ENCODE assay signal across 7 cellular contexts in the genomic region with DNA sequence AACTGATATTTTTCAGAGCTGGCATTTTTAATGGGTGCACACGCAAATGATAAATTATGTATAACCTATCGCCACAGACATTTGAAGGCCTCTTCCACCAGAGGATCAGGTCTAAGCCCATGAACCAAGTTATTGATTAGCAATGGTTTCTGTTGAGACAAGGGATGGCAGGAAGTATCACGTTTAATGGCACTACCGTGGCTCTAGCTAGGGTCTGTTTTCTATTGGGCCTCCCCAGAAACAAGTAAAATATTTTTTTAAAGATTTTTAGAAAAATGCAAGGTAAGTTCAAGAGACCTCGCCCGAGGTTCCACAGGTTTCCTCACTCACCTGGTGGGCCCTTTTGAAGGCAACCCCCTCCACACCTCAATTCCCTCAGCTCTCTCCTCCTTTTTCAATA. TPM values are rescaled to one million over a fixed set of nuclear protein-coding genes. Genes with fewer than 3 reads are reported as not detected.
DNase-seq lines count a peak whose midpoint lies in the region; ATAC-seq, FAIRE-seq and TF ChIP-seq lines count a peak whose summit lies in the region.

No MANE protein-coding gene starts in this region.

- H3K9me3 ChIP-seq in uterus, result no peaks in the 10 kb centered on the region

- H3K4me1 ChIP-seq in uterus, result no peaks in the 10 kb centered on the region

- no peaks in the 10 kb centered on the region for H3K9me3 Mint-ChIP-seq in activated naive CD8-positive, alpha-beta T cell treated with anti-CD3 and anti-CD28 coated beads, Interleukin-2, amount 10 ng/mL, durations not matched to agents 7 days and 5 days

- TF ChIP-seq POLR2A in lower leg skin (IDR thresholded peaks at IDR 0.05), result no peak
- TF ChIP-seq POLR2A in uterus (IDR thresholded peaks at IDR 0.05), result no peak

- FAIRE-seq in RCC 7860 (lab: Jason Lieb, UNC), result no peak

- TF ChIP-seq CTCF in lower leg skin (IDR thresholded peaks at IDR 0.05) (no peak), uterus (IDR thresholded peaks at IDR 0.05) (no peak)

- H3K27me3 Mint-ChIP-seq in activated naive CD8-positive, alpha-beta T cell treated with anti-CD3 and anti-CD28 coated beads, Interleukin-2, amount 10 ng/mL, durations not matched to agents 7 days and 5 days, result no peaks in the 10 kb centered on the region

- DNase-seq in activated naive CD8-positive, alpha-beta T cell treated with anti-CD3 and anti-CD28 coated beads, Interleukin-2, amount 10 ng/mL, durations not matched to agents 7 days and 5 days, result no peak
- DNase-seq in lower leg skin (ENCODE audit: low spot score in 2 of 2) (no peak), uterus (no peak), RCC 7860 (ENCODE audit: low spot score) (no peak)

- H3K4me3 Mint-ChIP-seq in activated naive CD8-positive, alpha-beta T cell treated with anti-CD3 and anti-CD28 coated beads, Interleukin-2, amount 10 ng/mL, durations not matched to agents 7 days and 5 days, result peak overlapping the region; percentile 94

- H3K27me3 ChIP-seq in uterus, result no peaks in the 10 kb centered on the region

- POLR2A ChIA-PET in activated naive CD8-positive, alpha-beta T cell treated with anti-CD3 and anti-CD28 coated beads, Interleukin-2, amount 10 ng/mL, durations not matched to agents 7 days and 5 days (lab: Charles Lee), result interaction anchor here (2.3 kb wide), 1 partner anchor 51 kb away, joined by 7 read pairs; the partner anchor contains the start of gene NFU1

- H3K27ac ChIP-seq in uterus, result peak overlapping the region; percentile 86 to 87

- WGBS in lower leg skin, 2 donors, result 4 to 5% methylated on average over 6 of the region's 6 CpGs

- intact Hi-C loops in lower leg skin (cut with DNase I; ENCODE audit: low total_unique reads) (no loop called here), uterus (cut with DNase I; ENCODE audit: low total_unique reads) (no loop called here)

- H3K36me3 ChIP-seq in uterus, result no peaks in the 10 kb centered on the region

- peaks cover 5% of the 10 kb centered on the region for H3K36me3 Mint-ChIP-seq in activated naive CD8-positive, alpha-beta T cell treated with anti-CD3 and anti-CD28 coated beads, Interleukin-2, amount 10 ng/mL, durations not matched to agents 7 days and 5 days

- H3K4me1 Mint-ChIP-seq in activated naive CD8-positive, alpha-beta T cell treated with anti-CD3 and anti-CD28 coated beads, Interleukin-2, amount 10 ng/mL, durations not matched to agents 7 days and 5 days, result peaks cover 29% of the 10 kb centered on the region

- ATAC-seq in GM18502 (IDR thresholded peaks at IDR 0.05; ENCODE audit: poor library complexity, unreplicated experiment) (peak; percentile 2), HG03342 (IDR thresholded peaks at IDR 0.05; ENCODE audit: unreplicated experiment) (peak; percentile 18), GM18520 (IDR thresholded peaks at IDR 0.05; ENCODE audit: unreplicated experiment) (no peak)
- ATAC-seq in activated naive CD8-positive, alpha-beta T cell treated with anti-CD3 and anti-CD28 coated beads, Interleukin-2, amount 10 ng/mL, durations not matched to agents 7 days and 5 days (ENCODE audit: low read depth), result no peak

- peak overlapping the region; percentile 81 for H3K27ac Mint-ChIP-seq in activated naive CD8-positive, alpha-beta T cell treated with anti-CD3 and anti-CD28 coated beads, Interleukin-2, amount 10 ng/mL, durations not matched to agents 7 days and 5 days

- H3K4me3 ChIP-seq in lower leg skin (ENCODE audit: low read depth, poor library complexity, severe bottlenecking), result peak overlapping the region; percentile 98
- peak overlapping the region; percentile 89 to 93 for H3K4me3 ChIP-seq in uterus

RNA-seq across cellular contexts. Expression of gene GFPT1, which starts 0.7 kb away (rescaled TPM):
- 10 to 100 TPM; 20.8 to 22.4 TPM for total RNA-seq in activated naive CD8-positive, alpha-beta T cell treated with anti-CD3 and anti-CD28 coated beads, Interleukin-2, amount 10 ng/mL, durations not matched to agents 7 days and 5 days
- total RNA-seq in lower leg skin, result 10 to 100 TPM in 3 of 4 donors, 1 to 10 TPM in 1; 9.5 to 12.4 (median 11.2) TPM
- 10 to 100 TPM; 24.3 to 90.5 (median 39.5) TPM for total RNA-seq in uterus

RNA-seq across cellular contexts. Expression of gene NFU1, which starts 50.9 kb away (rescaled TPM):
- 10 to 100 TPM; 32.9 to 33.0 TPM for total RNA-seq in activated naive CD8-positive, alpha-beta T cell treated with anti-CD3 and anti-CD28 coated beads, Interleukin-2, amount 10 ng/mL, durations not matched to agents 7 days and 5 days
- total RNA-seq in lower leg skin, result 10 to 100 TPM; 12.8 to 28.1 (median 17.9) TPM
- 10 to 100 TPM; 24.4 to 55.3 (median 41.6) TPM for total RNA-seq in uterus

Comparison
In these comparisons a context has a peak if more than half of its experiments do, and no peak if none do; other contexts are left out.
1. ATAC-seq: peak in GM18502 (single experiment) and HG03342 (single experiment); none in activated naive CD8-positive, alpha-beta T cell treated with anti-CD3 and anti-CD28 coated beads, Interleukin-2, amount 10 ng/mL, durations not matched to agents 7 days and 5 days (single experiment) and GM18520 (single experiment).